8 cellular contexts compared by ENCODE assay signal in the genomic region with DNA sequence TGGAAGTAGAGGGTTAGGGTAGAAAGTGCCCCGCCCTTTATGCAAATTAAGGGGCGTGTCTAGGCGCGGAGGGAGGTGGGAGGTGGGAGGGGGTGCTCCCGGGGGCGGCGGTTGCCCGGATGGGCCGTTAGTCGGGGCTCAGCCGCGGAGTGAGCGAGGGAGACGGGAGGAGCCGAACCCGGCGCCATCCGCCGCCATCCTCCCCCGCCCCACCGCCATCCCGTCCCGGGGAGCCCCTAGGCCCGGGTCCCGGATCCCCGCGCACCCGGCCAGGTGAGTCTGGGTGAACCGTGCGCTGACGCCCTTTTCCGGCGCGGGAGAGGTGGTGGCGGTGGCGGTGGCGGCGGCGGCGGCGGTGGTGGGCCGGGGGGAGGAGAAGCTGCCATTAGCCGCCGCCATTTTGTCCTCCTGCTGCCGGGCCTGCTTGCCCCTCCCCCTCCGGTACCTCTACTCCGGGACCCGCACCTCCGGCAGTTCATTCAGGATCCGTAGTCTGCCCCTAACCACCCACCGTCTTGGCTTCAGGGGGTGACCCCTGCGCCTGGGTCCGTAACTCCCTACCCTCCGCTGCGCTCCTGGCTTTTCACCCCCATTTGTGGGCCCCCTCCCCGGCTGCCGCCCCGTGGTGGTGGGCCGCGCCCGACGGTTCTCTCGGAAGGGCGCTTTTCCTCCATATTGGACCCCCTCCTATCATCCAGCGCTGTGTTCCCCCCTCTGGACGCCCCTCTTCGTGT. TPM values are rescaled to one million over a fixed set of nuclear protein-coding genes. Genes with fewer than 3 reads are reported as not detected.
A peak's percentile ranks its signal among the peaks of the same experiment; 100 is the strongest.
DNase-seq lines count a peak whose midpoint lies in the region; ATAC-seq, FAIRE-seq and TF ChIP-seq lines count a peak whose summit lies in the region.

A gene (plus strand): TSS at position 130 of the 734 bp plus-strand sequence. CDS start 2,075 bp downstream, outside the sequence.

- TF ChIP-seq POLR2A in breast epithelium (IDR thresholded peaks at IDR 0.05), result peak; percentile 85

- intact Hi-C loops in T-helper 1 cell treated with Interleukin-12 subunit alpha and Interleukin-12 subunit beta and Interleukin-4 antibody, amounts not matched to agents 30 ng/mL and 1 ng/mL, for 36 hours (cut with micrococcal nuclease), result loop anchor here (1.0 to 5.0 kb wide), 21 partner anchors 32 to 900 kb away; a partner anchor contains a TSS
- intact Hi-C loops in breast epithelium (cut with DNase I; ENCODE audit: low total_unique reads), result no loop called here

- H3K4me3 ChIP-seq in breast epithelium (peak within 1 kb of the TSS; percentile 79 to 93 (median 89)), keratinocyte (ENCODE audit: control insufficient read depth in 2 of 3, extremely low read depth in 1 of 3, insufficient read depth in 2 of 3, low read depth in 1 of 3, low read length in 3 of 3) (peak within 1 kb of the TSS; percentile 88 to 99 (median 90))

- peak within 1 kb of the TSS; percentile 96 for H3K9ac ChIP-seq in keratinocyte (ENCODE audit: control insufficient read depth, extremely low read depth, insufficient read depth, low read length)

- peak within 1 kb of the TSS; percentile 99 for H3K27ac ChIP-seq in breast epithelium
- peak within 1 kb of the TSS; percentile 97 for H3K27ac ChIP-seq in keratinocyte (ENCODE audit: control insufficient read depth, insufficient read depth, low read length)

- H3K27me3 ChIP-seq in breast epithelium, result no peaks in the 10 kb centered on the region
- H3K27me3 ChIP-seq in keratinocyte (ENCODE audit: control insufficient read depth, extremely low read depth, insufficient read depth, low read length), result no peaks in the 10 kb centered on the region

- peaks cover 2% of the 10 kb centered on the region for H3K9me1 ChIP-seq in keratinocyte (ENCODE audit: control insufficient read depth, extremely low read depth, insufficient read depth, low read length)

- peaks cover 8 to 10% of the 10 kb centered on the region in 2 donors for H3K4me1 ChIP-seq in breast epithelium
- H3K4me1 ChIP-seq in keratinocyte (ENCODE audit: control insufficient read depth, extremely low read depth, insufficient read depth, low read length), result peaks cover 14% of the 10 kb centered on the region

- no peak for TF ChIP-seq CTCF in GM13976 (IDR thresholded peaks at IDR 0.05; ENCODE audit: borderline replicate concordance, control extremely low read depth, extremely low read depth, insufficient read depth, missing control alignments)
- TF ChIP-seq CTCF in breast epithelium (IDR thresholded peaks at IDR 0.05), result no peak
- TF ChIP-seq CTCF in keratinocyte (optimal IDR thresholded peaks at IDR 0.05 in 1 of 3, IDR thresholded peaks at IDR 0.05 in 1 of 3, conservative IDR thresholded peaks at IDR 0.05 in 1 of 3; ENCODE audit: extremely low read depth in 1 of 3, insufficient read depth in 2 of 3, low read length in 3 of 3), result no peak

- in situ Hi-C loops in GM13976 (cut with MboI; ENCODE audit: low sequenced_read_pairs, unreplicated experiment), result no loop called here

- ATAC-seq in HG02571 (IDR thresholded peaks at IDR 0.05; ENCODE audit: unreplicated experiment), result peak; percentile 36

- dilution Hi-C loops in keratinocyte (cut with MboI; ENCODE audit: extremely low pct_ligation_motif_present, low sequenced_read_pairs), result no loop called here

- peak within 1 kb of the TSS; percentile 98 for H2AFZ ChIP-seq in keratinocyte (ENCODE audit: control insufficient read depth, low read length)

- peaks cover 50% of the 10 kb centered on the region for H3K79me2 ChIP-seq in keratinocyte (ENCODE audit: control insufficient read depth, insufficient read depth, low read length)

- FAIRE-seq in keratinocyte (lab: Jason Lieb, UNC), result no peak

- peak within 1 kb of the TSS; percentile 99 for H3K4me2 ChIP-seq in keratinocyte (ENCODE audit: control insufficient read depth, extremely low read depth, insufficient read depth, low read depth, low read length)

- peaks cover 12% of the 10 kb centered on the region for H3K36me3 ChIP-seq in breast epithelium
- H3K36me3 ChIP-seq in keratinocyte (ENCODE audit: control insufficient read depth in 2 of 2, extremely low read depth in 1 of 2, insufficient read depth in 2 of 2, low read length in 2 of 2), result peaks cover 21 to 33% of the 10 kb centered on the region in 2 experiments

- H3K9me3 ChIP-seq in breast epithelium, result no peaks in the 10 kb centered on the region
- no peaks in the 10 kb centered on the region for H3K9me3 ChIP-seq in keratinocyte (ENCODE audit: control insufficient read depth, low read depth, low read length)

- DNase-seq in GM13976 (ENCODE audit: low spot score), result peak; percentile 98
- DNase-seq in MV-4-11 (lab: John Stamatoyannopoulos, UW), result peak; percentile 62
- peak; percentile 76 to 96 for DNase-seq in breast epithelium (ENCODE audit: low spot score in 2 of 2)
- DNase-seq in keratinocyte (ENCODE audit: low read depth, low spot score), result no peak
- DNase-seq in stimulated activated CD4-positive, alpha-beta T cell treated with anti-CD3 and anti-CD28 coated beads, Interleukin-15, amount 100 ng/mL, for 48 hours (ENCODE audit: low read depth in 2 of 2), result peak; percentile 76 to 96
- no peak for DNase-seq in effector CD4-positive, alpha-beta T cell

- peaks cover 25% of the 10 kb centered on the region for H4K20me1 ChIP-seq in keratinocyte (ENCODE audit: control insufficient read depth, extremely low read depth, insufficient read depth, low read length)

RNA-seq across cellular contexts. Expression of the gene that starts here (rescaled TPM):
- total RNA-seq in T-helper 1 cell treated with Interleukin-12 subunit alpha and Interleukin-12 subunit beta and Interleukin-4 antibody, amounts not matched to agents 30 ng/mL and 1 ng/mL, for 36 hours, result 230 and 237 TPM in 2 replicates
- 10 to 100 TPM; 42.7 to 57.2 (median 57.0) TPM for total RNA-seq in breast epithelium
- 20.5 to 58.0 TPM (median 22.7 TPM) in 3 replicates for polyA plus RNA-seq in keratinocyte
- polyA plus RNA-seq in keratinocyte (2011; ENCODE audit: low read depth), result 44.2 TPM
- 25.7 and 48.2 TPM in 2 replicates for polyA plus RNA-seq in keratinocyte (2011; cell fraction: cytosol; rRNA removed)
- polyA plus RNA-seq in keratinocyte (2011; cell fraction: nucleus; rRNA removed), result 110 and 159 TPM in 2 replicates
- polyA plus RNA-seq in keratinocyte (2012; ENCODE audit: low replicate concordance), result 73.2 and 119 TPM in 2 replicates
- 26.0 to 217 TPM (median 32.8 TPM) in 3 replicates for polyA minus RNA-seq in keratinocyte
- 63.5 TPM for polyA minus RNA-seq in keratinocyte (2011; cell fraction: cytosol; rRNA and poly(A)+ RNA removed)
- polyA minus RNA-seq in keratinocyte (2011; cell fraction: nucleus; rRNA and poly(A)+ RNA removed), result 63.9 and 74.2 TPM in 2 replicates

Comparison
In these comparisons a context has a peak if more than half of its experiments do, and no peak if none do; other contexts are left out.
1. DNase-seq: peak in GM13976 (single experiment), MV-4-11 (single experiment), breast epithelium (2 of 2) and stimulated activated CD4-positive, alpha-beta T cell treated with anti-CD3 and anti-CD28 coated beads, Interleukin-15, amount 100 ng/mL, for 48 hours (2 of 2); none in keratinocyte (single experiment) and effector CD4-positive, alpha-beta T cell (single experiment).